12 cellular contexts compared by ENCODE assay signal in genomic region chr14:36132826-36133225, GRCh38. TPM values are rescaled to one million over a fixed set of nuclear protein-coding genes. Genes with fewer than 3 reads are reported as not detected.
"Had no signal": no experiment of that assay in that cellular context is flagged by ENCODE, and none has a peak within 500 bp of the region (broad histone marks: within the 10 kb centered on the region; RNA-seq: fewer than 3 reads in every experiment).

No MANE protein-coding gene starts in this region.

- DNase-seq: GM23248, GOT3, H7, H9, HCEC 1CT, HFFc6 had no signal

- FAIRE-seq: H1, H54 had no signal

- ATAC-seq: GM23338, HCT116 had no signal

- H3K4me3 ChIP-seq: GM23248, GM23338, HAP-1 had no signal

RNA-seq across cellular contexts. Expression of gene PTCSC3, which starts 43.7 kb away (rescaled TPM):
- total RNA-seq: GM23248, GM23338, H1, H4, H7, H9, HFFc6 had no signal
